In the genomic region with DNA sequence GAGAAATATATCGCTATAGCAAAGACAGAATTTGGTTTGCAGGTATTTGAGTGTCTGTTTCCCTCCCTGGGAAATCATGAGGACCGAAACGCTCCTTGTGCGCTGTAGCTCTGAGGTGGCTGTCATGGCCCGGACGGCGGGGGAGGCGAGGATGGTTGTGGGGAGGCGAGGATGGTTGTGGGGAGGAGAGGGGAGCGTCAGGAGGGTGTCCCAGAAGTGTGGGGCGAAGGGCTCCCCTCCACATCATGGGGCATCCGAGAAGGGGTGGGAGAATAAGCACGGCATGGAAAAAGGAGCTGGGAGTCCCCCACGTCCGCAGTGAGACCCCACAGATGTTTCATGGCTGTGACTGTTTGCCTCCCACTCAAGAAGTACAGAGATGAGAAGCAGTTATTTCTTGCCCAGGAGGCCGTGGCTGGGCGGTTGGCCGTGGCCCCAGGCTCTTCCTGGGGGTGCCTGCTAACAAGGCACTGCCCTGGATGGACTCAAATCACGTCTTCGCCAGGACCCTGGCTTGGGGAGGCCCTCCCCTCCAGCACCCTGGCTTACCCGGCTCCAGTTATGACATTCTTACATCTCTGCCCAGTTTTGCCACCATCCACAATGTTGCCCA, we compare ENCODE assay signal across 2 cellular contexts.
TF ChIP-seq lines count a peak whose summit lies in the region.

No MANE protein-coding gene starts in this region.

TF ChIP-seq in GM23338, 12 proteins besides CTCF, POLR2A, EP300 and RAD21 (continued from another document and continues in another):
- TF ChIP-seq, protein P1, sequence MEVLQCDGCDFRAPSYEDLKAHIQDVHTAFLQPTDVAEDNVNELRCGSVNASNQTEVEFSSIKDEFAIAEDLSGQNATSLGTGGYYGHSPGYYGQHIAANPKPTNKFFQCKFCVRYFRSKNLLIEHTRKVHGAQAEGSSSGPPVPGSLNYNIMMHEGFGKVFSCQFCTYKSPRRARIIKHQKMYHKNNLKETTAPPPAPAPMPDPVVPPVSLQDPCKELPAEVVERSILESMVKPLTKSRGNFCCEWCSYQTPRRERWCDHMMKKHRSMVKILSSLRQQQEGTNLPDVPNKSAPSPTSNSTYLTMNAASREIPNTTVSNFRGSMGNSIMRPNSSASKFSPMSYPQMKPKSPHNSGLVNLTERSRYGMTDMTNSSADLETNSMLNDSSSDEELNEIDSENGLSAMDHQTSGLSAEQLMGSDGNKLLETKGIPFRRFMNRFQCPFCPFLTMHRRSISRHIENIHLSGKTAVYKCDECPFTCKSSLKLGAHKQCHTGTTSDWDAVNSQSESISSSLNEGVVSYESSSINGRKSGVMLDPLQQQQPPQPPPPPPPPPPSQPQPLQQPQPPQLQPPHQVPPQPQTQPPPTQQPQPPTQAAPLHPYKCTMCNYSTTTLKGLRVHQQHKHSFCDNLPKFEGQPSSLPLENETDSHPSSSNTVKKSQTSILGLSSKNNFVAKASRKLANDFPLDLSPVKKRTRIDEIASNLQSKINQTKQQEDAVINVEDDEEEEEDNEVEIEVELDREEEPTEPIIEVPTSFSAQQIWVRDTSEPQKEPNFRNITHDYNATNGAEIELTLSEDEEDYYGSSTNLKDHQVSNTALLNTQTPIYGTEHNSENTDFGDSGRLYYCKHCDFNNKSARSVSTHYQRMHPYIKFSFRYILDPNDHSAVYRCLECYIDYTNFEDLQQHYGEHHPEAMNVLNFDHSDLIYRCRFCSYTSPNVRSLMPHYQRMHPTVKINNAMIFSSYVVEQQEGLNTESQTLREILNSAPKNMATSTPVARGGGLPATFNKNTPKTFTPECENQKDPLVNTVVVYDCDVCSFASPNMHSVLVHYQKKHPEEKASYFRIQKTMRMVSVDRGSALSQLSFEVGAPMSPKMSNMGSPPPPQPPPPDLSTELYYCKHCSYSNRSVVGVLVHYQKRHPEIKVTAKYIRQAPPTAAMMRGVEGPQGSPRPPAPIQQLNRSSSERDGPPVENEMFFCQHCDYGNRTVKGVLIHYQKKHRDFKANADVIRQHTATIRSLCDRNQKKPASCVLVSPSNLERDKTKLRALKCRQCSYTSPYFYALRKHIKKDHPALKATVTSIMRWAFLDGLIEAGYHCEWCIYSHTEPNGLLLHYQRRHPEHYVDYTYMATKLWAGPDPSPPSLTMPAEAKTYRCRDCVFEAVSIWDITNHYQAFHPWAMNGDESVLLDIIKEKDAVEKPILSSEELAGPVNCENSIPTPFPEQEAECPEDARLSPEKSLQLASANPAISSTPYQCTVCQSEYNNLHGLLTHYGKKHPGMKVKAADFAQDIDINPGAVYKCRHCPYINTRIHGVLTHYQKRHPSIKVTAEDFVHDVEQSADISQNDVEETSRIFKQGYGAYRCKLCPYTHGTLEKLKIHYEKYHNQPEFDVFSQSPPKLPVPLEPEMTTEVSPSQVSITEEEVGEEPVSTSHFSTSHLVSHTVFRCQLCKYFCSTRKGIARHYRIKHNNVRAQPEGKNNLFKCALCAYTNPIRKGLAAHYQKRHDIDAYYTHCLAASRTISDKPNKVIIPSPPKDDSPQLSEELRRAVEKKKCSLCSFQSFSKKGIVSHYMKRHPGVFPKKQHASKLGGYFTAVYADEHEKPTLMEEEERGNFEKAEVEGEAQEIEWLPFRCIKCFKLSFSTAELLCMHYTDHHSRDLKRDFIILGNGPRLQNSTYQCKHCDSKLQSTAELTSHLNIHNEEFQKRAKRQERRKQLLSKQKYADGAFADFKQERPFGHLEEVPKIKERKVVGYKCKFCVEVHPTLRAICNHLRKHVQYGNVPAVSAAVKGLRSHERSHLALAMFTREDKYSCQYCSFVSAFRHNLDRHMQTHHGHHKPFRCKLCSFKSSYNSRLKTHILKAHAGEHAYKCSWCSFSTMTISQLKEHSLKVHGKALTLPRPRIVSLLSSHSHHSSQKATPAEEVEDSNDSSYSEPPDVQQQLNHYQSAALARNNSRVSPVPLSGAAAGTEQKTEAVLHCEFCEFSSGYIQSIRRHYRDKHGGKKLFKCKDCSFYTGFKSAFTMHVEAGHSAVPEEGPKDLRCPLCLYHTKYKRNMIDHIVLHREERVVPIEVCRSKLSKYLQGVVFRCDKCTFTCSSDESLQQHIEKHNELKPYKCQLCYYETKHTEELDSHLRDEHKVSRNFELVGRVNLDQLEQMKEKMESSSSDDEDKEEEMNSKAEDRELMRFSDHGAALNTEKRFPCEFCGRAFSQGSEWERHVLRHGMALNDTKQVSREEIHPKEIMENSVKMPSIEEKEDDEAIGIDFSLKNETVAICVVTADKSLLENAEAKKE (CRISPR knock-in tag; IDR thresholded peaks at IDR 0.05): no peak
- TF ChIP-seq STAT1 (IDR thresholded peaks at IDR 0.05; ENCODE audit: unreplicated experiment): no peak
- no peak for TF ChIP-seq JUNB (IDR thresholded peaks at IDR 0.05; ENCODE audit: unreplicated experiment)
- TF ChIP-seq, protein P2, sequence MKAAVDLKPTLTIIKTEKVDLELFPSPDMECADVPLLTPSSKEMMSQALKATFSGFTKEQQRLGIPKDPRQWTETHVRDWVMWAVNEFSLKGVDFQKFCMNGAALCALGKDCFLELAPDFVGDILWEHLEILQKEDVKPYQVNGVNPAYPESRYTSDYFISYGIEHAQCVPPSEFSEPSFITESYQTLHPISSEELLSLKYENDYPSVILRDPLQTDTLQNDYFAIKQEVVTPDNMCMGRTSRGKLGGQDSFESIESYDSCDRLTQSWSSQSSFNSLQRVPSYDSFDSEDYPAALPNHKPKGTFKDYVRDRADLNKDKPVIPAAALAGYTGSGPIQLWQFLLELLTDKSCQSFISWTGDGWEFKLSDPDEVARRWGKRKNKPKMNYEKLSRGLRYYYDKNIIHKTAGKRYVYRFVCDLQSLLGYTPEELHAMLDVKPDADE (IDR thresholded peaks at IDR 0.05): no peak
- TF ChIP-seq POLR2AphosphoS5 (IDR thresholded peaks at IDR 0.05; ENCODE audit: low read depth): no peak
- no peak for TF ChIP-seq ZNF331 (CRISPR knock-in tag; IDR thresholded peaks at IDR 0.05; ENCODE audit: low read depth)
- TF ChIP-seq EZH2phosphoT487 (IDR thresholded peaks at IDR 0.05; ENCODE audit: unreplicated experiment): no peak
- TF ChIP-seq, protein P3, sequence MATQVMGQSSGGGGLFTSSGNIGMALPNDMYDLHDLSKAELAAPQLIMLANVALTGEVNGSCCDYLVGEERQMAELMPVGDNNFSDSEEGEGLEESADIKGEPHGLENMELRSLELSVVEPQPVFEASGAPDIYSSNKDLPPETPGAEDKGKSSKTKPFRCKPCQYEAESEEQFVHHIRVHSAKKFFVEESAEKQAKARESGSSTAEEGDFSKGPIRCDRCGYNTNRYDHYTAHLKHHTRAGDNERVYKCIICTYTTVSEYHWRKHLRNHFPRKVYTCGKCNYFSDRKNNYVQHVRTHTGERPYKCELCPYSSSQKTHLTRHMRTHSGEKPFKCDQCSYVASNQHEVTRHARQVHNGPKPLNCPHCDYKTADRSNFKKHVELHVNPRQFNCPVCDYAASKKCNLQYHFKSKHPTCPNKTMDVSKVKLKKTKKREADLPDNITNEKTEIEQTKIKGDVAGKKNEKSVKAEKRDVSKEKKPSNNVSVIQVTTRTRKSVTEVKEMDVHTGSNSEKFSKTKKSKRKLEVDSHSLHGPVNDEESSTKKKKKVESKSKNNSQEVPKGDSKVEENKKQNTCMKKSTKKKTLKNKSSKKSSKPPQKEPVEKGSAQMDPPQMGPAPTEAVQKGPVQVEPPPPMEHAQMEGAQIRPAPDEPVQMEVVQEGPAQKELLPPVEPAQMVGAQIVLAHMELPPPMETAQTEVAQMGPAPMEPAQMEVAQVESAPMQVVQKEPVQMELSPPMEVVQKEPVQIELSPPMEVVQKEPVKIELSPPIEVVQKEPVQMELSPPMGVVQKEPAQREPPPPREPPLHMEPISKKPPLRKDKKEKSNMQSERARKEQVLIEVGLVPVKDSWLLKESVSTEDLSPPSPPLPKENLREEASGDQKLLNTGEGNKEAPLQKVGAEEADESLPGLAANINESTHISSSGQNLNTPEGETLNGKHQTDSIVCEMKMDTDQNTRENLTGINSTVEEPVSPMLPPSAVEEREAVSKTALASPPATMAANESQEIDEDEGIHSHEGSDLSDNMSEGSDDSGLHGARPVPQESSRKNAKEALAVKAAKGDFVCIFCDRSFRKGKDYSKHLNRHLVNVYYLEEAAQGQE (IDR thresholded peaks at IDR 0.05; ENCODE audit: unreplicated experiment): no peak
- TF ChIP-seq ZNF114 (CRISPR knock-in tag; IDR thresholded peaks at IDR 0.05): no peak

TF ChIP-seq in WTC11, 78 proteins besides CTCF, POLR2A, EP300 and RAD21 (continued from another document):
- TF ChIP-seq, protein P4, sequence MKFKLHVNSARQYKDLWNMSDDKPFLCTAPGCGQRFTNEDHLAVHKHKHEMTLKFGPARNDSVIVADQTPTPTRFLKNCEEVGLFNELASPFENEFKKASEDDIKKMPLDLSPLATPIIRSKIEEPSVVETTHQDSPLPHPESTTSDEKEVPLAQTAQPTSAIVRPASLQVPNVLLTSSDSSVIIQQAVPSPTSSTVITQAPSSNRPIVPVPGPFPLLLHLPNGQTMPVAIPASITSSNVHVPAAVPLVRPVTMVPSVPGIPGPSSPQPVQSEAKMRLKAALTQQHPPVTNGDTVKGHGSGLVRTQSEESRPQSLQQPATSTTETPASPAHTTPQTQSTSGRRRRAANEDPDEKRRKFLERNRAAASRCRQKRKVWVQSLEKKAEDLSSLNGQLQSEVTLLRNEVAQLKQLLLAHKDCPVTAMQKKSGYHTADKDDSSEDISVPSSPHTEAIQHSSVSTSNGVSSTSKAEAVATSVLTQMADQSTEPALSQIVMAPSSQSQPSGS (CRISPR knock-in tag; IDR thresholded peaks at IDR 0.05; ENCODE audit: borderline replicate concordance, low read depth): no peak
- TF ChIP-seq, protein P5, sequence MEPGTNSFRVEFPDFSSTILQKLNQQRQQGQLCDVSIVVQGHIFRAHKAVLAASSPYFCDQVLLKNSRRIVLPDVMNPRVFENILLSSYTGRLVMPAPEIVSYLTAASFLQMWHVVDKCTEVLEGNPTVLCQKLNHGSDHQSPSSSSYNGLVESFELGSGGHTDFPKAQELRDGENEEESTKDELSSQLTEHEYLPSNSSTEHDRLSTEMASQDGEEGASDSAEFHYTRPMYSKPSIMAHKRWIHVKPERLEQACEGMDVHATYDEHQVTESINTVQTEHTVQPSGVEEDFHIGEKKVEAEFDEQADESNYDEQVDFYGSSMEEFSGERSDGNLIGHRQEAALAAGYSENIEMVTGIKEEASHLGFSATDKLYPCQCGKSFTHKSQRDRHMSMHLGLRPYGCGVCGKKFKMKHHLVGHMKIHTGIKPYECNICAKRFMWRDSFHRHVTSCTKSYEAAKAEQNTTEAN (CRISPR knock-in tag; IDR thresholded peaks at IDR 0.05): no peak
- TF ChIP-seq ZBTB21 (CRISPR knock-in tag; IDR thresholded peaks at IDR 0.05; ENCODE audit: borderline replicate concordance) (no peak), ESRRA (CRISPR knock-in tag; IDR thresholded peaks at IDR 0.05; ENCODE audit: borderline replicate concordance) (no peak)
